9 cellular contexts compared by ENCODE assay signal in genomic region chr12:54390668-54391551, GRCh38. TPM values are rescaled to one million over a fixed set of nuclear protein-coding genes. Genes with fewer than 3 reads are reported as not detected.
DNase-seq lines count a peak whose midpoint lies in the region; ATAC-seq and TF ChIP-seq lines count a peak whose summit lies in the region.
"Had no signal": no experiment of that assay in that cellular context is flagged by ENCODE, and none has a peak within 500 bp of the region (broad histone marks: within the 10 kb centered on the region; RNA-seq: fewer than 3 reads in every experiment).

No MANE protein-coding gene starts in this region.

- no peaks in the 10 kb centered on the region for H3K27me3 ChIP-seq in left ventricle myocardium inferior (ENCODE audit: low read depth)

- peaks cover 18% of the 10 kb centered on the region for H3K36me3 ChIP-seq in left ventricle myocardium inferior

- ATAC-seq in HG03039 (IDR thresholded peaks at IDR 0.05; ENCODE audit: unreplicated experiment) (peak; percentile 45), HG02678 (IDR thresholded peaks at IDR 0.05; ENCODE audit: unreplicated experiment) (no peak), GM18858 (IDR thresholded peaks at IDR 0.05; ENCODE audit: unreplicated experiment) (no peak)

- H3K27ac ChIP-seq in left ventricle myocardium inferior (replicated peaks), result no peak overlapping the region

- TF ChIP-seq CTCF in left ventricle myocardium inferior (IDR thresholded peaks at IDR 0.05; ENCODE audit: borderline replicate concordance), result no peak

- H3K4me1 ChIP-seq in left ventricle myocardium inferior, result peaks cover 16% of the 10 kb centered on the region

- H3K4me3 ChIP-seq in left ventricle myocardium inferior, result peak overlapping the region; percentile 59

- no peaks in the 10 kb centered on the region for H3K9me3 ChIP-seq in left ventricle myocardium inferior (replicated peaks)

- intact Hi-C loops in left ventricle myocardium inferior (cut with micrococcal nuclease), result no loop called here

- DNase-seq in DMS114 treated with DMSO at 0.1 percent for 48 hours (lab: John Stamatoyannopoulos, UW; ENCODE audit: unreplicated experiment), result peak; percentile 57
- DNase-seq in OCI-M2 (lab: John Stamatoyannopoulos, UW; ENCODE audit: unreplicated experiment), result peak; percentile 65
- DNase-seq in activated gamma-delta T cell (lab: John Stamatoyannopoulos, UW), result peak; percentile 57
- DNase-seq in left ventricle myocardium inferior, result peak; percentile 11
- DNase-seq in stimulated activated CD4-positive, alpha-beta T cell treated with anti-CD3 and anti-CD28 coated beads, Interleukin-12 subunit alpha, Interleukin-12 subunit beta, amount 100 ng/mL, for 24 hours (ENCODE audit: low read depth in 2 of 2), result peak; percentile 26 to 61

RNA-seq across cellular contexts. Expression of gene ZNF385A, which starts 6.4 kb away (rescaled TPM):
- total RNA-seq in left ventricle myocardium inferior, result 7.1 TPM

RNA-seq across cellular contexts. Expression of gene GPR84, which starts 26.6 kb away (rescaled TPM):
- not detected for total RNA-seq in left ventricle myocardium inferior
- total RNA-seq: skeletal muscle tissue had no signal

RNA-seq across cellular contexts. Expression of gene ITGA5, which starts 28.2 kb away (rescaled TPM):
- 55.3 TPM for total RNA-seq in left ventricle myocardium inferior

Comparison
In these comparisons a context has a peak if more than half of its experiments do, and no peak if none do; other contexts are left out.
1. DNase-seq: peak in every context shown above with its lines; median percentile 65 in OCI-M2; 57 in DMS114 treated with DMSO at 0.1 percent for 48 hours; 57 in activated gamma-delta T cell; 44 in stimulated activated CD4-positive, alpha-beta T cell treated with anti-CD3 and anti-CD28 coated beads, Interleukin-12 subunit alpha, Interleukin-12 subunit beta, amount 100 ng/mL, for 24 hours; 11 in left ventricle myocardium inferior.